Comparison of ENCODE assay signal across 4 cellular contexts in the genomic region with DNA sequence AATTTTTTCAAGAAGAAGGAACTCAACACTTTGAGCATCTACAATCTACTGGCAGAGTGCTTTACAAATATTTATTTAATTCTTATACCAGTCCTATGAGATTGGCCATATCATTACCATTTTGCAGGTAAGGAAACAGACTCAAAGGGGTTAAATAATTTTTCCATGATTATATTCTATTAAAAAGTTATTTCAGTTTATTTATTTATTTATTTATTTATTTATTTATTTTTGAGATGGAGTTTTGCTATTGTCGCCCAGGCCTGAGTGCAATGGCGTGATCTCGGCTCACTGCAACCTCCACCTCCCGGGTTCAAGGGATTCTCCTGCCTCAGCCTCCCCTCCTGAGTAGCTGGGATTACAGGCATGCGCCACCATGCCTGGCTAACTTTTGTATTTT. TPM values are rescaled to one million over a fixed set of nuclear protein-coding genes. Genes with fewer than 3 reads are reported as not detected.
"Had no signal": no experiment of that assay in that cellular context is flagged by ENCODE, and none has a peak within 500 bp of the region (broad histone marks: within the 10 kb centered on the region; RNA-seq: fewer than 3 reads in every experiment).

No MANE protein-coding gene starts in this region.

RNA-seq across cellular contexts. Expression of gene SOX2, which starts 52.3 kb away (rescaled TPM):
- total RNA-seq: HepG2, HT-29, HT1080, IMR-90 had no signal
